In genomic region chr3:41222012-41222411, GRCh38 we compare ENCODE assay signal across 20 cellular contexts. TPM values are rescaled to one million over a fixed set of nuclear protein-coding genes. Genes with fewer than 3 reads are reported as not detected.
DNase-seq lines count a peak whose midpoint lies in the region; ATAC-seq and TF ChIP-seq lines count a peak whose summit lies in the region.
"Had no signal": no experiment of that assay in that cellular context is flagged by ENCODE, and none has a peak within 500 bp of the region (broad histone marks: within the 10 kb centered on the region; RNA-seq: fewer than 3 reads in every experiment).

No MANE protein-coding gene starts in this region.

- DNase-seq in CD14-positive monocyte (ENCODE audit: low spot score), result no peak
- DNase-seq in CD4-positive, alpha-beta memory T cell, result no peak
- no peak for DNase-seq in chondrocyte (ENCODE audit: low spot score)
- DNase-seq in foreskin keratinocyte, result no peak
- no peak for DNase-seq in COR-L47 (lab: John Stamatoyannopoulos, UW)
- DNase-seq in NCI-H524 treated with DMSO at 0.1 percent for 48 hours (lab: John Stamatoyannopoulos, UW), result no peak
- DNase-seq: activated CD4-positive, alpha-beta T cell treated with anti-CD3 and anti-CD28 coated beads for 48 hours; DMS79; hippocampal formation; kidney glomerular epithelial cell; NCI-H1048; NCI-H2107; stimulated activated naive CD4-positive, alpha-beta T cell; T-helper 9 cell; upper lobe of left lung had no signal

- peaks cover 32% of the 10 kb centered on the region for H3K36me3 ChIP-seq in CD4-positive, alpha-beta memory T cell (ENCODE audit: insufficient read depth, low read length)
- H3K36me3 ChIP-seq in mucosa of rectum (ENCODE audit: control insufficient read depth in 2 of 2, insufficient read depth in 2 of 2, low read length in 2 of 2), result peaks cover 27 to 32% of the 10 kb centered on the region in 2 donors

- peaks cover 56% of the 10 kb centered on the region for H3K4me1 ChIP-seq in CD4-positive, alpha-beta memory T cell (ENCODE audit: insufficient read depth, low read length)
- peaks cover 10 to 22% of the 10 kb centered on the region in 2 donors for H3K4me1 ChIP-seq in mucosa of rectum (ENCODE audit: control insufficient read depth in 2 of 2, insufficient read depth in 2 of 2, low read length in 2 of 2)
- peaks cover 5% of the 10 kb centered on the region for H3K4me1 ChIP-seq in foreskin keratinocyte
- H3K4me1 ChIP-seq: BLaER1 had no signal

- CTCF ChIA-PET in CD4-positive, alpha-beta memory T cell (lab: Charles Lee; ENCODE audit: partially characterized antibody), result interaction anchor here (1.3 kb wide), 1 partner anchor 19 kb away, joined by 4 read pairs; no protein-coding TSS in a partner anchor

- peak overlapping the region in 1 of 2 donors; percentile 21 for H3K4me3 Mint-ChIP-seq in CD14-positive monocyte
- peak overlapping the region in 6 of 8 donors; percentile 5 to 48 (median 26) for H3K4me3 Mint-ChIP-seq in CD4-positive, alpha-beta memory T cell
- H3K4me3 Mint-ChIP-seq in chondrocyte (ENCODE audit: unreplicated experiment), result no peak overlapping the region

- POLR2A ChIA-PET in CD4-positive, alpha-beta memory T cell (lab: Charles Lee; ENCODE audit: partially characterized antibody), result interaction anchor here (4.0 kb wide), 1 partner anchor 23 kb away, joined by 19 read pairs; the partner anchor contains the start of gene CTNNB1

- peak overlapping the region; percentile 3 to 72 (median 64) for H3K27ac Mint-ChIP-seq in CD14-positive monocyte
- H3K27ac Mint-ChIP-seq in CD4-positive, alpha-beta memory T cell, result peak overlapping the region in 6 of 7 donors; percentile 5 to 89 (median 25)
- H3K27ac Mint-ChIP-seq in chondrocyte (ENCODE audit: unreplicated experiment), result peak overlapping the region; percentile 12

- H3K27me3 Mint-ChIP-seq in CD14-positive monocyte (ENCODE audit: low read depth in 3 of 3) (peaks cover 0 to 1% (median 0%) of the 10 kb centered on the region in 3 donors), chondrocyte (ENCODE audit: low read depth) (no peaks in the 10 kb centered on the region)
- no peaks in the 10 kb centered on the region for H3K27me3 Mint-ChIP-seq in CD4-positive, alpha-beta memory T cell

- H3K9me3 Mint-ChIP-seq in CD14-positive monocyte, result no peaks in the 10 kb centered on the region
- H3K9me3 Mint-ChIP-seq in CD4-positive, alpha-beta memory T cell, result no peaks in the 10 kb centered on the region
- H3K9me3 Mint-ChIP-seq in chondrocyte (ENCODE audit: low read depth), result no peaks in the 10 kb centered on the region

- ATAC-seq in foreskin keratinocyte (no peak), HG02642 (IDR thresholded peaks at IDR 0.05; ENCODE audit: poor library complexity, unreplicated experiment) (no peak)

- no peak overlapping the region for H3K27ac ChIP-seq in CD4-positive, alpha-beta memory T cell (ENCODE audit: low read depth, low read length)
- peak overlapping the region; percentile 11 to 23 for H3K27ac ChIP-seq in mucosa of rectum (ENCODE audit: low read depth in 2 of 2, low read length in 2 of 2)
- no peak overlapping the region for H3K27ac ChIP-seq in foreskin keratinocyte
- H3K27ac ChIP-seq: BLaER1, cardiac muscle cell, HL-60 had no signal

- no peaks in the 10 kb centered on the region for H3K9me3 ChIP-seq in CD4-positive, alpha-beta memory T cell (ENCODE audit: control insufficient read depth in 1 of 2, low read length in 2 of 2)
- no peaks in the 10 kb centered on the region for H3K9me3 ChIP-seq in mucosa of rectum (ENCODE audit: control insufficient read depth in 2 of 2, low read length in 2 of 2)
- H3K9me3 ChIP-seq: BLaER1, upper lobe of left lung had no signal

- no peak overlapping the region for H3K4me3 ChIP-seq in CD4-positive, alpha-beta memory T cell (ENCODE audit: low read length in 2 of 2)
- peak overlapping the region in 1 of 2 donors; percentile 43 for H3K4me3 ChIP-seq in mucosa of rectum (ENCODE audit: low read length in 2 of 2)
- H3K4me3 ChIP-seq: BLaER1, cardiac muscle cell, upper lobe of left lung had no signal

- TF ChIP-seq CTCF in CD14-positive monocyte (IDR thresholded peaks at IDR 0.05), result no peak
- no peak for TF ChIP-seq CTCF in chondrocyte (IDR thresholded peaks at IDR 0.05)
- TF ChIP-seq CTCF in foreskin keratinocyte (conservative IDR thresholded peaks at IDR 0.05), result no peak

- H3K4me1 Mint-ChIP-seq in CD14-positive monocyte (peaks cover 44% of the 10 kb centered on the region), chondrocyte (ENCODE audit: low read depth) (peaks cover 81% of the 10 kb centered on the region)
- peaks cover 47 to 81% (median 65%) of the 10 kb centered on the region in 4 donors for H3K4me1 Mint-ChIP-seq in CD4-positive, alpha-beta memory T cell

- H3K9ac ChIP-seq in mucosa of rectum (ENCODE audit: low read depth in 1 of 2, low read length in 2 of 2), result no peak overlapping the region
- H3K9ac ChIP-seq: BLaER1 had no signal

- intact Hi-C loops in CD14-positive monocyte (cut with micrococcal nuclease), result loop anchor here in 1 of 2 donors (5.0 kb wide), 1 partner anchor 640 kb away; no protein-coding TSS in a partner anchor
- intact Hi-C loops in CD4-positive, alpha-beta memory T cell (cut with micrococcal nuclease), result no loop called here

- H3K36me3 Mint-ChIP-seq in CD14-positive monocyte (peaks cover 33 to 37% of the 10 kb centered on the region in 2 donors), chondrocyte (ENCODE audit: low read depth) (peaks cover 16% of the 10 kb centered on the region)
- H3K36me3 Mint-ChIP-seq in CD4-positive, alpha-beta memory T cell, result peaks cover 25 to 37% of the 10 kb centered on the region in 2 donors

- no peaks in the 10 kb centered on the region for H3K27me3 ChIP-seq in CD4-positive, alpha-beta memory T cell (ENCODE audit: insufficient read depth, low read length)
- H3K27me3 ChIP-seq in mucosa of rectum (ENCODE audit: control insufficient read depth in 2 of 2, insufficient read depth in 2 of 2, low read length in 2 of 2) (no peaks in the 10 kb centered on the region), foreskin keratinocyte (no peaks in the 10 kb centered on the region)
- H3K27me3 ChIP-seq: BLaER1, cardiac muscle cell, upper lobe of left lung had no signal

RNA-seq across cellular contexts. Expression of gene CTNNB1, which starts 22.7 kb away (rescaled TPM):
- 10 to 100 TPM; 51.2 to 54.3 TPM for polyA plus RNA-seq in CD14-positive monocyte
- 100 to 1,000 TPM; 175 to 176 TPM for total RNA-seq in CD4-positive, alpha-beta memory T cell
- polyA plus RNA-seq in CD4-positive, alpha-beta memory T cell, result 10 to 100 TPM; 65.8 to 65.9 TPM
- 487 to 677 TPM (median 488 TPM) in 3 replicates for total RNA-seq in chondrocyte
- total RNA-seq in foreskin keratinocyte, result 438 and 461 TPM in 2 replicates
- polyA plus RNA-seq in foreskin keratinocyte, result 135 and 150 TPM in 2 replicates

Comparison
In these comparisons a context has a peak if more than half of its experiments do, and no peak if none do; other contexts are left out.
1. H3K27ac Mint-ChIP-seq: peak in every context shown above with its lines; median percentile 64 in CD14-positive monocyte; 25 in CD4-positive, alpha-beta memory T cell; 12 in chondrocyte.
2. H3K27ac ChIP-seq: peak in mucosa of rectum (2 of 2); none in CD4-positive, alpha-beta memory T cell (single experiment) and foreskin keratinocyte (single experiment).